In the genomic region with DNA sequence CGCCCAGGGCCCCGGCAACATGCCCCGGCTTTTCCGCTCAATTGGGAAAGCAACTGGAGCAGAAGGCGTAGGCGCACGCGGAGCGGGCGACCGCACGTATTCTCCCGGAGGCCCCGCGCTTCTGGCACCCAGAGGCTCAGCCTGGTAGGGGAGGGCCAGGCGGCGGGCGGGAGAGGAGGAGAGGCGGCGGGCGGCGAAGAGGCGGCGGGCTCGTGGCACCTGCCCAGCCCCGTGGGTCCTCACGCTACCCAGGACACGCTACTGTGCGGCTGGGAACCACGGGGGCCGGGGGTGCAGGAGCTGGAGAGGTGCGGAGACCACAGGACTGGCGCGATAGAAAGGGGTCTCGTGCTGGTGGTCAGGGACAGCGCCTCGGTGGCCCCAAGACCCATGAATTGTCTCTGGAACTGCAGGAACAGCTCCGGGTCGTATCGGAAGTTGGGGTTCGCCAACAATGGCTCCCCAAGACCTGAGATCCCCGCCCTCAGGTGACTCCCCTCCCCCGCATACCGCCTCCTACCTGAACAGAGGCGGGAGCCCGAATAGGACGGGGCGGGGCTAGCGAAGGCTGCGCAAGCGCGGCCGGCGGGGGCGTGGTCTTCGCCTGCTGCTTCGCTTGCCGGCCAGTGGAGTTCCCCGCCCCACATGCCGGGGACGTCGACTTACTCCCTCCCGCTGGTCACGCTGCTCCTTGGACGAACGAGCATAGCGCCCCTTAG, we compare ENCODE assay signal across 8 cellular contexts. TPM values are rescaled to one million over a fixed set of nuclear protein-coding genes. Genes with fewer than 3 reads are reported as not detected.
DNase-seq lines count a peak whose midpoint lies in the region; ATAC-seq and TF ChIP-seq lines count a peak whose summit lies in the region.

Gene SLC37A4 (minus strand): TSS at position 549 of the 719 bp plus-strand sequence.

- H3K9me3 ChIP-seq in breast epithelium, result no peaks in the 10 kb centered on the region
- H3K9me3 ChIP-seq in iPS-18c (ENCODE audit: control insufficient read depth, insufficient read depth, low read length), result no peaks in the 10 kb centered on the region
- no peaks in the 10 kb centered on the region for H3K9me3 ChIP-seq in skeletal muscle tissue (ENCODE audit: control insufficient read depth in 3 of 3, low read length in 3 of 3)

- no peak; the same call in 1 of the 2 replicates for TF ChIP-seq CTCF in VCaP (conservative IDR thresholded peaks at IDR 0.05)
- TF ChIP-seq CTCF in breast epithelium (IDR thresholded peaks at IDR 0.05), result peak in 2 of 3 donors; percentile 89 to 90

- H3K36me3 ChIP-seq in ACC112 (ENCODE audit: insufficient read depth, low read length) (no peaks in the 10 kb centered on the region), breast epithelium (no peaks in the 10 kb centered on the region), skeletal muscle tissue (ENCODE audit: control insufficient read depth in 3 of 3, insufficient read depth in 3 of 3, low read length in 3 of 3) (peaks cover 8 to 18% (median 15%) of the 10 kb centered on the region in 3 donors)

- ATAC-seq in GM18870 (IDR thresholded peaks at IDR 0.05; ENCODE audit: unreplicated experiment) (peak; percentile 85), HG03135 (IDR thresholded peaks at IDR 0.05; ENCODE audit: unreplicated experiment) (peak; percentile 86)

- H3K27me3 ChIP-seq in ACC112 (ENCODE audit: insufficient read depth, low read length), result no peaks in the 10 kb centered on the region
- no peaks in the 10 kb centered on the region for H3K27me3 ChIP-seq in breast epithelium
- H3K27me3 ChIP-seq in skeletal muscle tissue (ENCODE audit: control insufficient read depth in 3 of 3, insufficient read depth in 3 of 3, low read length in 3 of 3), result no peaks in the 10 kb centered on the region

- TF ChIP-seq POLR2A in breast epithelium (IDR thresholded peaks at IDR 0.05), result no peak

- peak; percentile 96 for DNase-seq in NCI-H2196 treated with DMSO at 0.1 percent for 48 hours (lab: John Stamatoyannopoulos, UW; ENCODE audit: unreplicated experiment)
- peak; percentile 98 for DNase-seq in breast epithelium (ENCODE audit: low spot score in 2 of 2)

- H3K27ac ChIP-seq in ACC112 (ENCODE audit: low read depth, low read length) (no peak within 1 kb of the TSS), VCaP (peak within 1 kb of the TSS; percentile 88), breast epithelium (peak within 1 kb of the TSS; percentile 86 to 90), skeletal muscle tissue (ENCODE audit: low read depth, low read length) (peak within 1 kb of the TSS; percentile 78)

- H3K4me1 ChIP-seq in ACC112 (ENCODE audit: control insufficient read depth, insufficient read depth, low read length, unreplicated experiment), result no peaks in the 10 kb centered on the region
- H3K4me1 ChIP-seq in breast epithelium, result peaks cover 0 to 19% of the 10 kb centered on the region in 2 donors
- peaks cover 45 to 48% (median 47%) of the 10 kb centered on the region in 3 donors for H3K4me1 ChIP-seq in skeletal muscle tissue (ENCODE audit: control insufficient read depth in 3 of 3, insufficient read depth in 3 of 3, low read length in 3 of 3)

- H3K79me2 ChIP-seq in ACC112 (ENCODE audit: control insufficient read depth, insufficient read depth, low read length, unreplicated experiment), result no peaks in the 10 kb centered on the region

- H2AFZ ChIP-seq in ACC112 (ENCODE audit: low read length, unreplicated experiment), result peak within 1 kb of the TSS; percentile 83

- intact Hi-C loops in breast epithelium (cut with DNase I; ENCODE audit: low total_unique reads), result no loop called here

- H3K4me3 ChIP-seq in ACC112 (ENCODE audit: low read depth, low read length) (peak within 1 kb of the TSS; percentile 88), breast epithelium (peak within 1 kb of the TSS; percentile 62 to 86 (median 81)), iPS-18c (ENCODE audit: insufficient read depth, low read depth, low read length) (peak within 1 kb of the TSS; percentile 90), skeletal muscle tissue (ENCODE audit: low read length in 3 of 3) (peak within 1 kb of the TSS; percentile 90 to 94 (median 90))

- H3K9ac ChIP-seq in skeletal muscle tissue (ENCODE audit: low read depth in 1 of 3, low read length in 3 of 3), result peak within 1 kb of the TSS; percentile 83 to 90 (median 86)

RNA-seq across cellular contexts. Expression of gene SLC37A4, which starts in this region (rescaled TPM):
- total RNA-seq in breast epithelium (10 to 100 TPM; 21.8 to 25.9 (median 25.3) TPM), skeletal muscle tissue (6.8 TPM)
